In genomic region chr12:47186246-47186645, GRCh38 we compare ENCODE assay signal across 25 cellular contexts.
"Had no signal": no experiment of that assay in that cellular context is flagged by ENCODE, and none has a peak within 500 bp of the region (broad histone marks: within the 10 kb centered on the region; RNA-seq: fewer than 3 reads in every experiment).

No MANE protein-coding gene starts in this region.

- H3K9me3 Mint-ChIP-seq: activated CD8-positive, alpha-beta T cell treated with anti-CD3 and anti-CD28 coated beads for 36 hours; activated naive CD4-positive, alpha-beta T cell treated with anti-CD3 and anti-CD28 coated beads, Interleukin-2, amount 10 ng/mL, durations not matched to agents 7 days and 5 days; activated T-cell treated with anti-CD3 and anti-CD28 coated beads, Interleukin-2, amount 50 U/mL, for 72 hours; activated T-helper 2 cell treated with anti-CD3 and anti-CD28 coated beads, Interferon-gamma antibody, Interleukin-2, Interleukin-4, amounts not matched to agents 10 μg/mL and 5 μg/mL and 100 μg/mL, durations not matched to agents 14 hours and 24 hours and 36 hours had no signal

- H3K36me3 ChIP-seq: brain microvascular endothelial cell, SJCRH30 had no signal

- H3K4me3 Mint-ChIP-seq: activated CD8-positive, alpha-beta T cell treated with anti-CD3 and anti-CD28 coated beads for 36 hours; activated naive CD4-positive, alpha-beta T cell treated with anti-CD3 and anti-CD28 coated beads, Interleukin-2, amount 10 ng/mL, durations not matched to agents 7 days and 5 days; activated T-cell treated with anti-CD3 and anti-CD28 coated beads, Interleukin-2, amount 50 U/mL, for 72 hours had no signal

- H3K4me1 ChIP-seq: SJCRH30 had no signal

- H3K27ac ChIP-seq: brain microvascular endothelial cell, SJCRH30 had no signal

- H3K27ac Mint-ChIP-seq: activated naive CD4-positive, alpha-beta T cell treated with anti-CD3 and anti-CD28 coated beads, Interleukin-2, amount 10 ng/mL, durations not matched to agents 7 days and 5 days; activated T-helper 2 cell treated with anti-CD3 and anti-CD28 coated beads, Interferon-gamma antibody, Interleukin-2, Interleukin-4, amounts not matched to agents 10 μg/mL and 5 μg/mL and 100 μg/mL, durations not matched to agents 14 hours and 24 hours and 36 hours had no signal

- ATAC-seq: activated CD4-positive, CD25-positive, alpha-beta regulatory T cell treated with anti-CD3 and anti-CD28 coated beads, Interleukin-2, amount 50 U/mL, for 24 hours; activated CD8-positive, alpha-beta T cell treated with anti-CD3 and anti-CD28 coated beads for 36 hours; activated T-cell treated with anti-CD3 and anti-CD28 coated beads, Interleukin-2, amount 50 U/mL, for 72 hours; Panc1; Right ventricle myocardium inferior had no signal

- H3K9me3 ChIP-seq: SJCRH30, SK-N-SH had no signal

- H3K27me3 Mint-ChIP-seq: activated CD8-positive, alpha-beta T cell treated with anti-CD3 and anti-CD28 coated beads for 36 hours; activated naive CD4-positive, alpha-beta T cell treated with anti-CD3 and anti-CD28 coated beads, Interleukin-2, amount 10 ng/mL, durations not matched to agents 7 days and 5 days had no signal

- DNase-seq: activated CD4-positive, alpha-beta T cell treated with anti-CD3 and anti-CD28 coated beads for 4 hours; activated CD8-positive, alpha-beta memory T cell treated with anti-CD3 and anti-CD28 coated beads, Interleukin-2, amount 50 U/mL, for 4 hours; activated CD8-positive, alpha-beta T cell treated with anti-CD3 and anti-CD28 coated beads for 36 hours; activated gamma-delta T cell treated with Interleukin-2 at 50 U/mL for 16 hours; activated naive CD4-positive, alpha-beta T cell treated with anti-CD3 and anti-CD28 coated beads, Interleukin-2, amount 10 ng/mL, durations not matched to agents 7 days and 5 days; activated T-cell treated with anti-CD3 and anti-CD28 coated beads, Interleukin-2, amount 50 U/mL, for 72 hours; brain microvascular endothelial cell; Karpas-422; MM.1S; NCI-H1105; NCI-H1436; NCI-H1694 treated with DMSO at 0.1 percent for 48 hours; NCI-H2029 treated with DMSO at 0.1 percent for 48 hours; NCI-H345; NCI-H510A; NCI-H526 treated with DMSO at 0.1 percent for 48 hours; NCI-H82; OCI-M1; RPMI8226; SJCRH30; SK-N-SH had no signal

- H3K27me3 ChIP-seq: brain microvascular endothelial cell, SJCRH30 had no signal

- H3K4me2 ChIP-seq: SK-N-SH had no signal

- H3K4me3 ChIP-seq: SJCRH30 had no signal
